Comparison of ENCODE assay signal across 7 cellular contexts in genomic region chr5:37514946-37515345, GRCh38.
"Had no signal": no experiment of that assay in that cellular context is flagged by ENCODE, and none has a peak within 500 bp of the region (broad histone marks: within the 10 kb centered on the region; RNA-seq: fewer than 3 reads in every experiment).

No MANE protein-coding gene starts in this region.

- H3K27ac Mint-ChIP-seq: H9, HFFc6 had no signal

- FAIRE-seq: K562 had no signal

- ATAC-seq: K562 had no signal

- H3K9me3 Mint-ChIP-seq: HFFc6 had no signal

- DNase-seq: GOT3, H9, HCEC 1CT, HFFc6, IMR-90, KG1 had no signal

- H3K4me1 Mint-ChIP-seq: H9 had no signal

- H3K4me3 Mint-ChIP-seq: H9, HFFc6 had no signal
